14 cellular contexts compared by ENCODE assay signal in the genomic region with DNA sequence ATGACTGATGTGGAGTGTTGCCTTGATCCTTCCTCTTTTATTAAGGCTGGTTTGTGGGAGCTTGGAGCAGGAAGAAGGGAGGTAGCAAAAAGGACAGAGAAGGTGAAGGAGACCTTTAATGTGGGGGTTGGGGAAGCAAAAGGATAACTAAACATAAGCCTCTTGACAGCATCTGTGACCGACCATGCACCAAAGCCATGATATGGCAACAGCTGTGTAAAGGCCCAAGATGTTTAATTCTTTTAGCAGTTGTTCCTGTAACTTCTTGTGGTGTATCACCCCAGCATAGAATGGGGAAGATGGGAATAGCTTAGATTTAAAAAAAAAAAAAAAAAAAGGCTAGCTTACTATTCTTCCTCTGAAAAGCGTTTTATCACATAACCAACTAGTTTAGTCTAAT.
"Had no signal": no experiment of that assay in that cellular context is flagged by ENCODE, and none has a peak within 500 bp of the region (broad histone marks: within the 10 kb centered on the region; RNA-seq: fewer than 3 reads in every experiment).

No MANE protein-coding gene starts in this region.

- H3K36me3 Mint-ChIP-seq: brain had no signal

- H3K4me3 ChIP-seq: smooth muscle cell had no signal

- DNase-seq: activated effector memory CD4-positive, alpha-beta T cell treated with Interleukin-2 at 50 U/mL for 16 hours; activated T-cell treated with anti-CD3 and anti-CD28 coated beads, Interleukin-2, amount 50 U/mL, for 24 hours; amniotic stem cell; retina; SW 1271 had no signal

- H3K27ac Mint-ChIP-seq: activated naive CD4-positive, alpha-beta T cell treated with anti-CD3 and anti-CD28 coated beads, Interleukin-2, amount 50 U/mL, for 72 hours; activated T-cell treated with anti-CD3 and anti-CD28 coated beads, Interleukin-2, amount 50 U/mL, for 24 hours; T-helper 2 cell treated with Interferon-gamma antibody and Interleukin-4, amounts not matched to agents 5 μg/mL and 100 μg/mL, for 36 hours; type B pancreatic cell had no signal

- H3K79me2 ChIP-seq: parathyroid adenoma had no signal

- H3K4me1 ChIP-seq: parathyroid adenoma had no signal

- H3K9me3 Mint-ChIP-seq: activated naive CD4-positive, alpha-beta T cell treated with anti-CD3 and anti-CD28 coated beads, Interleukin-2, amount 50 U/mL, for 72 hours; activated T-cell treated with anti-CD3 and anti-CD28 coated beads, Interleukin-2, amount 50 U/mL, for 24 hours; brain; neural crest cell; T-helper 2 cell treated with Interferon-gamma antibody and Interleukin-4, amounts not matched to agents 5 μg/mL and 100 μg/mL, for 36 hours; type B pancreatic cell had no signal

- H2AFZ ChIP-seq: parathyroid adenoma had no signal

- H3K27ac ChIP-seq: parathyroid adenoma had no signal

- H3K4me2 ChIP-seq: smooth muscle cell had no signal

- H3K27me3 Mint-ChIP-seq: activated T-cell treated with anti-CD3 and anti-CD28 coated beads, Interleukin-2, amount 50 U/mL, for 24 hours; brain; type B pancreatic cell had no signal

- ATAC-seq: activated CD4-positive, CD25-positive, alpha-beta regulatory T cell treated with anti-CD3 and anti-CD28 coated beads, Interleukin-2, amount 50 U/mL, for 24 hours; activated naive CD4-positive, alpha-beta T cell treated with anti-CD3 and anti-CD28 coated beads, Interleukin-2, amount 50 U/mL, for 72 hours; esophagus mucosa had no signal

- H3K4me3 Mint-ChIP-seq: activated T-cell treated with anti-CD3 and anti-CD28 coated beads, Interleukin-2, amount 50 U/mL, for 24 hours; brain; neural crest cell; T-helper 2 cell treated with Interferon-gamma antibody and Interleukin-4, amounts not matched to agents 5 μg/mL and 100 μg/mL, for 36 hours; type B pancreatic cell had no signal

- H3K9ac ChIP-seq: parathyroid adenoma had no signal
